1 cellular context compared by ENCODE assay signal in genomic region chr14:100826371-100827139, GRCh38.
TF ChIP-seq lines count a peak whose summit lies in the region.

No MANE protein-coding gene starts in this region.

TF ChIP-seq in K562, 482 proteins besides CTCF, POLR2A, EP300 and RAD21 (continued from another document):
- TF ChIP-seq BCLAF1 (IDR thresholded peaks at IDR 0.05; ENCODE audit: borderline replicate concordance in 1 of 2, control insufficient read depth in 1 of 2, low read depth in 2 of 2, low read length in 1 of 2) (no peak), TBP (optimal IDR thresholded peaks at IDR 0.05; ENCODE audit: low read depth, low read length) (no peak), CSDE1 (IDR thresholded peaks at IDR 0.05) (no peak)
